In genomic region chr12:29270446-29270845, GRCh38 we compare ENCODE assay signal across 17 cellular contexts.
DNase-seq lines count a peak whose midpoint lies in the region; ATAC-seq and TF ChIP-seq lines count a peak whose summit lies in the region.
"Had no signal": no experiment of that assay in that cellular context is flagged by ENCODE, and none has a peak within 500 bp of the region (broad histone marks: within the 10 kb centered on the region; RNA-seq: fewer than 3 reads in every experiment).

No MANE protein-coding gene starts in this region.

- POLR2A ChIA-PET in PC-3 (lab: Charles Lee; ENCODE audit: unreplicated experiment) (interaction anchor here (0.6 kb wide), 1 partner anchor 106 kb away, joined by 4 read pairs; no protein-coding TSS in a partner anchor), HEK293T (lab: Yijun Ruan, JAX) (no interaction called here)

- H3K18ac ChIP-seq in trophoblast cell (ENCODE audit: low read length) = no peak overlapping the region

- no peaks in the 10 kb centered on the region for H3K4me1 ChIP-seq in CD4-positive, CD25-positive, alpha-beta regulatory T cell (ENCODE audit: control insufficient read depth, insufficient read depth, low read length, poor library complexity, severe bottlenecking)
- no peaks in the 10 kb centered on the region; the same call in 1 of the 2 replicates for H3K4me1 ChIP-seq in PC-3 (ENCODE audit: insufficient read depth, low read length)
- H3K4me1 ChIP-seq in trophoblast cell (ENCODE audit: control insufficient read depth in 1 of 2, insufficient read depth in 2 of 2, low read length in 2 of 2) = peaks cover 14 to 19% of the 10 kb centered on the region in 2 experiments

- H3K4me2 ChIP-seq in PC-3 (ENCODE audit: low read length) (no peak overlapping the region), trophoblast cell (ENCODE audit: low read length) (no peak overlapping the region)
- H3K4me2 ChIP-seq: GM23338 had no signal

- intact Hi-C loops in PC-3 (cut with micrococcal nuclease) = no loop called here

- no peaks in the 10 kb centered on the region for H4K20me1 ChIP-seq in PC-3 (ENCODE audit: low read length)

- no peak overlapping the region for H2AK5ac ChIP-seq in trophoblast cell (ENCODE audit: low read length)

- no peak overlapping the region for H2BK12ac ChIP-seq in trophoblast cell (ENCODE audit: low read length)

- WGBS in trophoblast cell (ENCODE audit: extremely low coverage, insufficient coverage, insufficient read length) = no CpG with 5 or more reads among the region's 5 CpGs

- peaks cover 0 to 4% (median 2%) of the 10 kb centered on the region in 7 donors for H3K9me3 Mint-ChIP-seq in CD4-positive, CD25-positive, alpha-beta regulatory T cell
- H3K9me3 Mint-ChIP-seq in stimulated activated memory B cell treated with anti-CD40 and anti-IgM and Interleukin-4, amounts not matched to agents 10 μg/mL and 1 μg/mL and 100 μg/mL, for 72 hours = no peaks in the 10 kb centered on the region
- H3K9me3 Mint-ChIP-seq: GM23338, H9 had no signal

- no peak for DNase-seq in CD4-positive, CD25-positive, alpha-beta regulatory T cell
- DNase-seq in PC-3 (peak; percentile 53), epithelial cell of esophagus (ENCODE audit: low read depth) (peak; percentile 31), trophoblast cell (peak; percentile 92 to 97), NCI-H187 (lab: John Stamatoyannopoulos, UW) (no peak), HEK293T (ENCODE audit: extremely low spot score) (no peak), COLO829 (ENCODE audit: low spot score) (no peak)
- DNase-seq: C1 segment of cervical spinal cord; CD8-positive, alpha-beta T cell; DMS 273 treated with DMSO at 0.1 percent for 48 hours; DMS79 treated with DMSO at 0.1 percent for 48 hours; GF-D8; H9; HFFc6 had no signal

- H2BK120ac ChIP-seq in trophoblast cell (ENCODE audit: insufficient read depth, low read length, poor library complexity) = no peak overlapping the region

- H3K27me3 Mint-ChIP-seq in CD4-positive, CD25-positive, alpha-beta regulatory T cell = no peaks in the 10 kb centered on the region
- no peaks in the 10 kb centered on the region for H3K27me3 Mint-ChIP-seq in stimulated activated memory B cell treated with anti-CD40 and anti-IgM and Interleukin-4, amounts not matched to agents 10 μg/mL and 1 μg/mL and 100 μg/mL, for 72 hours

- no peak overlapping the region for H3K23ac ChIP-seq in trophoblast cell (ENCODE audit: low read length)

- H3K4me3 ChIP-seq in CD4-positive, CD25-positive, alpha-beta regulatory T cell (ENCODE audit: low read depth, low read length) = no peak overlapping the region
- no peak overlapping the region for H3K4me3 ChIP-seq in PC-3 (ENCODE audit: low read length)
- no peak overlapping the region for H3K4me3 ChIP-seq in epithelial cell of esophagus (ENCODE audit: low read length)
- H3K4me3 ChIP-seq in trophoblast cell (ENCODE audit: low read depth, low read length) = no peak overlapping the region
- H3K4me3 ChIP-seq: GM23338 had no signal

- no peak overlapping the region for H2AFZ ChIP-seq in PC-3 (ENCODE audit: low read length)
- no peak overlapping the region for H2AFZ ChIP-seq in trophoblast cell (ENCODE audit: insufficient read depth, low read length, poor library complexity)
- H2AFZ ChIP-seq: GM23338 had no signal

- H3K36me3 Mint-ChIP-seq in CD4-positive, CD25-positive, alpha-beta regulatory T cell = peaks cover 3% of the 10 kb centered on the region
- no peaks in the 10 kb centered on the region for H3K36me3 Mint-ChIP-seq in stimulated activated memory B cell treated with anti-CD40 and anti-IgM and Interleukin-4, amounts not matched to agents 10 μg/mL and 1 μg/mL and 100 μg/mL, for 72 hours
- H3K36me3 Mint-ChIP-seq: CD8-positive, alpha-beta T cell had no signal

- CTCF ChIA-PET in PC-3 (lab: Charles Lee) (no interaction called here), HEK293T (lab: Yijun Ruan, JAX) (no interaction called here)

- H3F3A ChIP-seq in PC-3 (ENCODE audit: low read length, unreplicated experiment) = no peaks in the 10 kb centered on the region

- H3K9me3 ChIP-seq in CD4-positive, CD25-positive, alpha-beta regulatory T cell (ENCODE audit: control insufficient read depth in 2 of 2, low read length in 2 of 2) = no peaks in the 10 kb centered on the region
- no peaks in the 10 kb centered on the region for H3K9me3 ChIP-seq in PC-3 (ENCODE audit: low read length)
- H3K9me3 ChIP-seq in trophoblast cell (ENCODE audit: insufficient read depth, low read depth, low read length) = no peaks in the 10 kb centered on the region

- H3K9ac ChIP-seq in PC-3 (ENCODE audit: low read length) (no peak overlapping the region), trophoblast cell (ENCODE audit: low read length) (no peak overlapping the region)

- no peak overlapping the region for H3K27ac ChIP-seq in CD4-positive, CD25-positive, alpha-beta regulatory T cell (ENCODE audit: insufficient read depth, low read length, poor library complexity, severe bottlenecking)
- H3K27ac ChIP-seq in PC-3 (ENCODE audit: low read length) (no peak overlapping the region), trophoblast cell (ENCODE audit: low read depth, low read length) (peak overlapping the region; percentile 67)

- no peaks in the 10 kb centered on the region for H3K4me1 Mint-ChIP-seq in CD4-positive, CD25-positive, alpha-beta regulatory T cell
- H3K4me1 Mint-ChIP-seq in stimulated activated memory B cell treated with anti-CD40 and anti-IgM and Interleukin-4, amounts not matched to agents 10 μg/mL and 1 μg/mL and 100 μg/mL, for 72 hours = no peaks in the 10 kb centered on the region

- no peak overlapping the region for H2BK5ac ChIP-seq in trophoblast cell (ENCODE audit: low read depth, low read length, poor library complexity)

- no peak overlapping the region for H3K14ac ChIP-seq in trophoblast cell (ENCODE audit: low read length)

- no peak for ATAC-seq in CD4-positive, CD25-positive, alpha-beta regulatory T cell (ENCODE audit: low read depth in 2 of 2)
- ATAC-seq in PC-3 = peak; percentile 59
- no peak for ATAC-seq in stimulated activated memory B cell treated with anti-CD40 and anti-IgM and Interleukin-4, amounts not matched to agents 10 μg/mL and 1 μg/mL and 100 μg/mL, for 72 hours
- ATAC-seq: CD8-positive, alpha-beta T cell; GM23338; HCT116 had no signal

- no peaks in the 10 kb centered on the region for H3K27me3 ChIP-seq in CD4-positive, CD25-positive, alpha-beta regulatory T cell (ENCODE audit: control insufficient read depth, insufficient read depth, low read length)
- H3K27me3 ChIP-seq in PC-3 (ENCODE audit: low read length) (no peaks in the 10 kb centered on the region), trophoblast cell (ENCODE audit: insufficient read depth, low read length) (no peaks in the 10 kb centered on the region)

- H3K4me3 Mint-ChIP-seq in CD4-positive, CD25-positive, alpha-beta regulatory T cell = no peak overlapping the region
- H3K4me3 Mint-ChIP-seq in stimulated activated memory B cell treated with anti-CD40 and anti-IgM and Interleukin-4, amounts not matched to agents 10 μg/mL and 1 μg/mL and 100 μg/mL, for 72 hours = no peak overlapping the region
- H3K4me3 Mint-ChIP-seq: CD8-positive, alpha-beta T cell; GM23338; H9; HFFc6 had no signal

- H3K9me2 ChIP-seq in PC-3 (replicated peaks; ENCODE audit: low read length) = no peaks in the 10 kb centered on the region

- no peak overlapping the region for H4K91ac ChIP-seq in trophoblast cell (ENCODE audit: low read depth, low read length)

- no TSS peak for BruUV-seq in PC-3 (replicated peaks; lab: Mats Ljungman, UMichigan)

- peaks cover 14% of the 10 kb centered on the region for H3K79me1 ChIP-seq in trophoblast cell (ENCODE audit: low read length)

- no peak for TF ChIP-seq CTCF in PC-3 (conservative IDR thresholded peaks at IDR 0.05; ENCODE audit: low read depth, low read length)
- no peak for TF ChIP-seq CTCF in epithelial cell of esophagus (IDR thresholded peaks at IDR 0.05; ENCODE audit: insufficient read depth, low read depth, low read length, missing control alignments)

- no peak overlapping the region for H3K4ac ChIP-seq in trophoblast cell (ENCODE audit: low read depth, low read length)

- H3K27ac Mint-ChIP-seq in CD4-positive, CD25-positive, alpha-beta regulatory T cell = peak overlapping the region in 2 of 3 donors; percentile 4 to 7
- H3K27ac Mint-ChIP-seq in stimulated activated memory B cell treated with anti-CD40 and anti-IgM and Interleukin-4, amounts not matched to agents 10 μg/mL and 1 μg/mL and 100 μg/mL, for 72 hours = no peak overlapping the region
- H3K27ac Mint-ChIP-seq: CD8-positive, alpha-beta T cell; GM23338; H9; HFFc6 had no signal

- H3K79me2 ChIP-seq in PC-3 (ENCODE audit: low read length) = no peaks in the 10 kb centered on the region
- peaks cover 4% of the 10 kb centered on the region for H3K79me2 ChIP-seq in trophoblast cell (ENCODE audit: control insufficient read depth, insufficient read depth, low read length, poor library complexity)

- H4K12ac ChIP-seq in trophoblast cell (ENCODE audit: low read depth, low read length) = no peak overlapping the region

- H3K36me3 ChIP-seq in CD4-positive, CD25-positive, alpha-beta regulatory T cell (ENCODE audit: control insufficient read depth, insufficient read depth, low read length) = no peaks in the 10 kb centered on the region
- H3K36me3 ChIP-seq in PC-3 (ENCODE audit: low read depth, low read length) (no peaks in the 10 kb centered on the region), trophoblast cell (ENCODE audit: control insufficient read depth in 1 of 2, insufficient read depth in 2 of 2, low read length in 2 of 2) (no peaks in the 10 kb centered on the region)

- H4K8ac ChIP-seq in trophoblast cell (ENCODE audit: low read depth, low read length) = no peak overlapping the region

TF ChIP-seq in HEK293T, 16 proteins besides CTCF, POLR2A, EP300 and RAD21:
- no peak for TF ChIP-seq L3MBTL2 (conservative IDR thresholded peaks at IDR 0.05)
- TF ChIP-seq ZNF384 (IDR thresholded peaks at IDR 0.05) = no peak

Comparison
In these comparisons a context has a peak if more than half of its experiments do, and no peak if none do; other contexts are left out.
1. DNase-seq: peak in PC-3 (single experiment), epithelial cell of esophagus (single experiment) and trophoblast cell (2 of 2); none in CD4-positive, CD25-positive, alpha-beta regulatory T cell (0 of 3), NCI-H187 (0 of 2), HEK293T (single experiment) and COLO829 (single experiment).